ENCODE assay signal across 15 cellular contexts in genomic region chr6:98092326-98092725, GRCh38.
DNase-seq lines count a peak whose midpoint lies in the region; ATAC-seq and TF ChIP-seq lines count a peak whose summit lies in the region.
"Had no signal": no experiment of that assay in that cellular context is flagged by ENCODE, and none has a peak within 500 bp of the region (broad histone marks: within the 10 kb centered on the region; RNA-seq: fewer than 3 reads in every experiment).

No MANE protein-coding gene starts in this region.

- TF ChIP-seq CTCF in nephron (IDR thresholded peaks at IDR 0.05; ENCODE audit: unreplicated experiment in 3 of 3) = no peak
- no peak for TF ChIP-seq CTCF in stomach (IDR thresholded peaks at IDR 0.05)

- H3K9me3 ChIP-seq in SJCRH30 (replicated peaks) (0 out of 2 replicates have a peak, but pooled peaks cover 3% of the 10 kb centered on the region), stomach (peaks cover 0 to 10% (median 0%) of the 10 kb centered on the region in 4 donors)
- H3K9me3 ChIP-seq: BLaER1 treated with 17β-estradiol and CSF1 and Interleukin-3, amounts not matched to agents 10 nM and 100 nM had no signal

- no peaks in the 10 kb centered on the region for H3K36me3 Mint-ChIP-seq in nephron (ENCODE audit: low read depth)
- H3K36me3 Mint-ChIP-seq: CD8-positive, alpha-beta T cell had no signal

- H3K9me3 Mint-ChIP-seq in nephron = peaks cover 13% of the 10 kb centered on the region

- H3K4me3 ChIP-seq in SJCRH30 (no peak overlapping the region), stomach (no peak overlapping the region)
- H3K4me3 ChIP-seq: BLaER1 treated with 17β-estradiol and CSF1 and Interleukin-3, amounts not matched to agents 10 nM and 100 nM had no signal

- H3K27me3 Mint-ChIP-seq in nephron (ENCODE audit: low read depth) = peaks cover 3% of the 10 kb centered on the region
- H3K27me3 Mint-ChIP-seq: B cell had no signal

- H3K4me1 Mint-ChIP-seq in nephron = peaks cover 20% of the 10 kb centered on the region
- H3K4me1 Mint-ChIP-seq: B cell had no signal

- no peak for ATAC-seq in GM21423 (IDR thresholded peaks at IDR 0.05; ENCODE audit: unreplicated experiment)
- ATAC-seq: CD8-positive, alpha-beta T cell had no signal

- TF ChIP-seq POLR2A in stomach (IDR thresholded peaks at IDR 0.05) = no peak

- peak overlapping the region; percentile 34 to 88 (median 79) for H3K4me3 Mint-ChIP-seq in nephron
- H3K4me3 Mint-ChIP-seq: B cell; CD8-positive, alpha-beta T cell; H9 had no signal

- intact Hi-C loops in stomach (cut with DNase I; ENCODE audit: low total_unique reads) = no loop called here

- H3K4me1 ChIP-seq in SJCRH30 (0 out of 2 replicates have a peak, but pooled peaks cover 7% of the 10 kb centered on the region), stomach (no peaks in the 10 kb centered on the region)
- H3K4me1 ChIP-seq: BLaER1 treated with 17β-estradiol and CSF1 and Interleukin-3, amounts not matched to agents 10 nM and 100 nM had no signal

- H3K27ac Mint-ChIP-seq in nephron = peak overlapping the region in 2 of 3 experiments; percentile 1 to 77
- H3K27ac Mint-ChIP-seq: B cell; CD8-positive, alpha-beta T cell had no signal

- TF ChIP-seq EP300 in stomach (IDR thresholded peaks at IDR 0.05) = no peak

- no peaks in the 10 kb centered on the region for H3K36me3 ChIP-seq in SJCRH30
- H3K36me3 ChIP-seq in stomach = no peaks in the 10 kb centered on the region
- H3K36me3 ChIP-seq: BLaER1 treated with 17β-estradiol and CSF1 and Interleukin-3, amounts not matched to agents 10 nM and 100 nM had no signal

- H3K27me3 ChIP-seq in SJCRH30 (no peaks in the 10 kb centered on the region), stomach (no peaks in the 10 kb centered on the region)
- H3K27me3 ChIP-seq: BLaER1 treated with 17β-estradiol and CSF1 and Interleukin-3, amounts not matched to agents 10 nM and 100 nM had no signal

- H3K27ac ChIP-seq in SJCRH30 = no peak overlapping the region
- H3K27ac ChIP-seq in stomach = no peak overlapping the region
- H3K27ac ChIP-seq: BLaER1 treated with 17β-estradiol and CSF1 and Interleukin-3, amounts not matched to agents 10 nM and 100 nM had no signal

- 62 to 77% (median 72%) methylated on average over 3 of the region's 3 CpGs for WGBS in stomach, 5 donors

- DNase-seq in NCI-H2171 treated with DMSO at 0.1 percent for 48 hours (lab: John Stamatoyannopoulos, UW) = peak; percentile 1
- DNase-seq in NCI-H2171 (lab: John Stamatoyannopoulos, UW) = no peak
- peak; percentile 65 to 80 for DNase-seq in SJCRH30
- peak; percentile 1 for DNase-seq in retina
- no peak for DNase-seq in medulla oblongata (ENCODE audit: extremely low spot score)
- no peak for DNase-seq in stomach
- DNase-seq: Calu3; CD8-positive, alpha-beta T cell; DMS79 treated with DMSO at 0.1 percent for 48 hours; GF-D8; H9 had no signal

Comparison
In these comparisons a context has a peak if more than half of its experiments do, and no peak if none do; other contexts are left out.
1. DNase-seq: peak in NCI-H2171 treated with DMSO at 0.1 percent for 48 hours (single experiment), SJCRH30 (2 of 2) and retina (single experiment); none in NCI-H2171 (single experiment), medulla oblongata (single experiment) and stomach (single experiment).